ENCODE assay signal across 31 cellular contexts in genomic region chr9:133910855-133911514, GRCh38.
DNase-seq lines count a peak whose midpoint lies in the region; ATAC-seq and TF ChIP-seq lines count a peak whose summit lies in the region.
"Had no signal": no experiment of that assay in that cellular context is flagged by ENCODE, and none has a peak within 500 bp of the region (broad histone marks: within the 10 kb centered on the region; RNA-seq: fewer than 3 reads in every experiment).

No MANE protein-coding gene starts in this region.

- ATAC-seq in foreskin keratinocyte (peak; percentile 66), upper lobe of right lung (peak; percentile 45), right cardiac atrium (no peak), HG03045 (IDR thresholded peaks at IDR 0.05; ENCODE audit: unreplicated experiment) (no peak)
- ATAC-seq: activated CD8-positive, alpha-beta memory T cell treated with anti-CD3 and anti-CD28 coated beads, Interleukin-2, amount 10 ng/mL, durations not matched to agents 7 days and 5 days; gastroesophageal sphincter; Right ventricle myocardium inferior; stimulated activated naive B cell treated with anti-CD40 and anti-IgM and Interleukin-4, amounts not matched to agents 10 μg/mL and 1 μg/mL and 100 μg/mL, for 72 hours had no signal

- no peak overlapping the region for H3K4me3 Mint-ChIP-seq in MCF 10A (ENCODE audit: unreplicated experiment)
- H3K4me3 Mint-ChIP-seq: activated CD4-positive, alpha-beta T cell treated with anti-CD3 and anti-CD28 coated beads, Interleukin-2, amount 10 ng/mL, durations not matched to agents 7 days and 5 days; activated CD8-positive, alpha-beta memory T cell treated with anti-CD3 and anti-CD28 coated beads, Interleukin-2, amount 10 ng/mL, durations not matched to agents 7 days and 5 days; nephron; stimulated activated naive B cell treated with anti-CD40 and anti-IgM and Interleukin-4, amounts not matched to agents 10 μg/mL and 1 μg/mL and 100 μg/mL, for 72 hours; T-helper 2 cell treated with Interferon-gamma antibody and Interleukin-4, amounts not matched to agents 5 μg/mL and 100 μg/mL, for 36 hours had no signal

- no peak for DNase-seq in breast epithelium (ENCODE audit: low spot score in 2 of 2)
- DNase-seq in MCF 10A (ENCODE audit: unreplicated experiment): no peak
- DNase-seq in foreskin keratinocyte: peak; percentile 40 to 44
- DNase-seq in upper lobe of right lung: no peak
- DNase-seq in right cardiac atrium: no peak
- no peak for DNase-seq in T1000 (lab: John Stamatoyannopoulos, UW)
- DNase-seq: activated CD4-positive, alpha-beta T cell treated with anti-CD3 and anti-CD28 coated beads, Interleukin-2, amount 10 ng/mL, durations not matched to agents 7 days and 5 days; activated CD8-positive, alpha-beta memory T cell treated with anti-CD3 and anti-CD28 coated beads, Interleukin-2, amount 10 ng/mL, durations not matched to agents 7 days and 5 days; activated naive CD4-positive, alpha-beta T cell treated with Interleukin-2 at 50 U/mL for 16 hours; adrenal gland; Calu3; cortex of kidney; GOT3; hippocampal formation; Kasumi-1; left ventricle myocardium inferior; midbrain; NCI-H1694; NCI-H510A; sigmoid colon; stimulated activated CD4-positive, alpha-beta T cell treated with anti-CD3 and anti-CD28 coated beads, Interleukin-4, amount 100 ng/mL, for 4 hours; stimulated activated naive B cell treated with anti-CD40 and anti-IgM and Interleukin-4, amounts not matched to agents 10 μg/mL and 1 μg/mL and 100 μg/mL, for 72 hours; testis; WERI-Rb-1 had no signal

- intact Hi-C loops in breast epithelium (cut with DNase I; ENCODE audit: low total_unique reads): no loop called here
- intact Hi-C loops in MCF 10A (cut with micrococcal nuclease): no loop called here
- intact Hi-C loops in upper lobe of right lung (cut with DNase I): no loop called here
- intact Hi-C loops in right cardiac atrium (cut with DNase I): no loop called here

- H3K36me3 ChIP-seq in breast epithelium: no peaks in the 10 kb centered on the region
- no peaks in the 10 kb centered on the region for H3K36me3 ChIP-seq in mucosa of stomach (ENCODE audit: control insufficient read depth, insufficient read depth, low read length)
- H3K36me3 ChIP-seq in upper lobe of right lung: no peaks in the 10 kb centered on the region
- H3K36me3 ChIP-seq: adrenal gland, gastroesophageal sphincter, left ventricle myocardium inferior, sigmoid colon, WERI-Rb-1 had no signal

- CTCF ChIA-PET in MCF 10A (lab: Yijun Ruan, JAX): interaction anchor here (1.7 kb wide), 1 partner anchor 82 kb away, joined by 9 read pairs; no protein-coding TSS in a partner anchor

- H3K27ac ChIP-seq in breast epithelium (no peak overlapping the region), foreskin keratinocyte (peak overlapping the region; percentile 74), upper lobe of right lung (no peak overlapping the region), right cardiac atrium (ENCODE audit: low read length) (no peak overlapping the region)
- H3K27ac ChIP-seq: 22Rv1, gastroesophageal sphincter, left ventricle myocardium inferior, sigmoid colon, testis, WERI-Rb-1 had no signal

- POLR2A ChIA-PET in MCF 10A (lab: Yijun Ruan, JAX): no interaction called here

- H3K4me1 ChIP-seq in breast epithelium: no peaks in the 10 kb centered on the region
- peaks cover 9% of the 10 kb centered on the region for H3K4me1 ChIP-seq in foreskin keratinocyte
- H3K4me1 ChIP-seq in mucosa of stomach (ENCODE audit: control insufficient read depth, insufficient read depth, low read length): peaks cover 17% of the 10 kb centered on the region
- H3K4me1 ChIP-seq in upper lobe of right lung: peaks cover 9% of the 10 kb centered on the region
- H3K4me1 ChIP-seq in right cardiac atrium (ENCODE audit: control insufficient read depth, insufficient read depth, low read length): no peaks in the 10 kb centered on the region
- H3K4me1 ChIP-seq: testis had no signal

- H3K27ac Mint-ChIP-seq in MCF 10A (ENCODE audit: low read depth, unreplicated experiment): no peak overlapping the region
- H3K27ac Mint-ChIP-seq: activated CD4-positive, alpha-beta T cell treated with anti-CD3 and anti-CD28 coated beads, Interleukin-2, amount 10 ng/mL, durations not matched to agents 7 days and 5 days; activated CD8-positive, alpha-beta memory T cell treated with anti-CD3 and anti-CD28 coated beads, Interleukin-2, amount 10 ng/mL, durations not matched to agents 7 days and 5 days; nephron; T-helper 2 cell treated with Interferon-gamma antibody and Interleukin-4, amounts not matched to agents 5 μg/mL and 100 μg/mL, for 36 hours had no signal

- WGBS in right cardiac atrium: 82% methylated on average over 26 of the region's 26 CpGs

- H3K9me3 Mint-ChIP-seq in MCF 10A (ENCODE audit: unreplicated experiment): no peaks in the 10 kb centered on the region
- H3K9me3 Mint-ChIP-seq: activated CD4-positive, alpha-beta T cell treated with anti-CD3 and anti-CD28 coated beads, Interleukin-2, amount 10 ng/mL, durations not matched to agents 7 days and 5 days; nephron; stimulated activated naive B cell treated with anti-CD40 and anti-IgM and Interleukin-4, amounts not matched to agents 10 μg/mL and 1 μg/mL and 100 μg/mL, for 72 hours; T-helper 2 cell treated with Interferon-gamma antibody and Interleukin-4, amounts not matched to agents 5 μg/mL and 100 μg/mL, for 36 hours had no signal

- no peak for TF ChIP-seq POLR2A in breast epithelium (IDR thresholded peaks at IDR 0.05)

- H3K27me3 ChIP-seq in breast epithelium: no peaks in the 10 kb centered on the region
- no peaks in the 10 kb centered on the region for H3K27me3 ChIP-seq in foreskin keratinocyte
- H3K27me3 ChIP-seq in mucosa of stomach (ENCODE audit: control insufficient read depth, insufficient read depth, low read length): no peaks in the 10 kb centered on the region
- H3K27me3 ChIP-seq in upper lobe of right lung: no peaks in the 10 kb centered on the region
- no peaks in the 10 kb centered on the region for H3K27me3 ChIP-seq in right cardiac atrium (ENCODE audit: control insufficient read depth, insufficient read depth)
- H3K27me3 ChIP-seq: adrenal gland, gastroesophageal sphincter, sigmoid colon, testis had no signal

- TF ChIP-seq CTCF in breast epithelium (IDR thresholded peaks at IDR 0.05) (no peak), MCF 10A (IDR thresholded peaks at IDR 0.05; ENCODE audit: unreplicated experiment) (no peak), foreskin keratinocyte (conservative IDR thresholded peaks at IDR 0.05) (no peak), upper lobe of right lung (IDR thresholded peaks at IDR 0.05) (no peak)

- no peaks in the 10 kb centered on the region for H3K27me3 Mint-ChIP-seq in MCF 10A (ENCODE audit: insufficient read depth, unreplicated experiment)
- H3K27me3 Mint-ChIP-seq: activated CD4-positive, alpha-beta T cell treated with anti-CD3 and anti-CD28 coated beads, Interleukin-2, amount 10 ng/mL, durations not matched to agents 7 days and 5 days; activated CD8-positive, alpha-beta memory T cell treated with anti-CD3 and anti-CD28 coated beads, Interleukin-2, amount 10 ng/mL, durations not matched to agents 7 days and 5 days; stimulated activated naive B cell treated with anti-CD40 and anti-IgM and Interleukin-4, amounts not matched to agents 10 μg/mL and 1 μg/mL and 100 μg/mL, for 72 hours had no signal

- peaks cover 5% of the 10 kb centered on the region for H3K4me1 Mint-ChIP-seq in MCF 10A (ENCODE audit: insufficient read depth, unreplicated experiment)
- H3K4me1 Mint-ChIP-seq: activated CD4-positive, alpha-beta T cell treated with anti-CD3 and anti-CD28 coated beads, Interleukin-2, amount 10 ng/mL, durations not matched to agents 7 days and 5 days; activated CD8-positive, alpha-beta memory T cell treated with anti-CD3 and anti-CD28 coated beads, Interleukin-2, amount 10 ng/mL, durations not matched to agents 7 days and 5 days had no signal

- H3K4me3 ChIP-seq in breast epithelium (peak overlapping the region in 2 of 3 donors; percentile 13 to 20), mucosa of stomach (ENCODE audit: low read length) (no peak overlapping the region), upper lobe of right lung (no peak overlapping the region), right cardiac atrium (ENCODE audit: low read length) (no peak overlapping the region)
- H3K4me3 ChIP-seq: adrenal gland, gastroesophageal sphincter, left ventricle myocardium inferior, sigmoid colon, testis had no signal

- peaks cover 10% of the 10 kb centered on the region for H3K36me3 Mint-ChIP-seq in MCF 10A (ENCODE audit: insufficient read depth, unreplicated experiment)
- H3K36me3 Mint-ChIP-seq: activated CD8-positive, alpha-beta memory T cell treated with anti-CD3 and anti-CD28 coated beads, Interleukin-2, amount 10 ng/mL, durations not matched to agents 7 days and 5 days had no signal

- no peaks in the 10 kb centered on the region for H3K9me3 ChIP-seq in breast epithelium
- no peaks in the 10 kb centered on the region for H3K9me3 ChIP-seq in mucosa of stomach (ENCODE audit: control insufficient read depth, low read length)
- no peaks in the 10 kb centered on the region for H3K9me3 ChIP-seq in upper lobe of right lung
- no peaks in the 10 kb centered on the region for H3K9me3 ChIP-seq in right cardiac atrium (ENCODE audit: control insufficient read depth, low read length)
- H3K9me3 ChIP-seq: adrenal gland, gastroesophageal sphincter, left ventricle myocardium inferior, sigmoid colon, testis had no signal

- H3K9ac ChIP-seq in mucosa of stomach (ENCODE audit: low read length): peak overlapping the region; percentile 39

- BruUV-seq in MCF 10A (replicated peaks; lab: Mats Ljungman, UMichigan): no TSS peak

Comparison
In these comparisons a context has a peak if more than half of its experiments do, and no peak if none do; other contexts are left out.
1. DNase-seq: peak in foreskin keratinocyte (2 of 2); none in breast epithelium (0 of 2), MCF 10A (single experiment), upper lobe of right lung (single experiment), right cardiac atrium (0 of 3) and T1000 (single experiment).
2. H3K4me3 ChIP-seq: peak in breast epithelium (2 of 3); none in mucosa of stomach (single experiment), upper lobe of right lung (single experiment) and right cardiac atrium (single experiment).
3. ATAC-seq: peak in foreskin keratinocyte (single experiment) and upper lobe of right lung (single experiment); none in right cardiac atrium (0 of 2) and HG03045 (single experiment).